In the genomic region with DNA sequence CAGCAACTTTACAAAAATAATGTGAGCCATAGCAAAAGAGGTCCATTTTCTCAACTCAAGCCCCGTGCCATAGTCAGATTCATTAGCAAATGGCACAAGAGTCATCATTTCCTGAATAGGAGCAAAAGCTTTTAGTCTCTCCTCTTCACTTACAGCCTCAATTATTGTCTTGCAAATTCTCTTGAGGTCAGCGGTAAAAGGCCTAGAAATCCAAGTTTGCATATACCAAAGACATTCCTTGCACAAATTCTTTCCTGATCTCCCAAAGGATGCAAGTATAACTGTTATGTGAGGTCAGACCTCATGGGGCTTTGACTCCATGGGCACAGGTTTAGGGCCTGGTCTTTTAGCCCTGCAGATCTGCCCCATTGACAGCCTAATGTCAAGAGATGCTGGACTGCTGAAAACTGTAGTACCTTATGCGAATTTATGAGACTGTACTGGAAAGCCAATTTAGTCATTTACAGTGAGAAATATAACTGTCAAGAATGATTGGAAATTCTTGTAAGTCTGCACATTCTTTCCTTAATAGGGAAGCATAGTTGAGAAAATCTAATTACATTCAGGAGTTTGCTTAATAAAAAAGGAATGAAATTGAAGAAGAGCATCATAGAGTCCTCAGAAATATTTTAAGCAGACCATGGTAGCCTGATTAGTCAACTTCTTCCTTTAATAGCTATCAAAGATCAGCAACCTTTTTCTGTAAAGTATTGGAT, we compare ENCODE assay signal across 1 cellular context.
TF ChIP-seq lines count a peak whose summit lies in the region.

No MANE protein-coding gene starts in this region.

TF ChIP-seq in H1, 55 proteins besides CTCF, POLR2A, EP300 and RAD21:
- TF ChIP-seq TEAD4 (IDR thresholded peaks at IDR 0.05; ENCODE audit: low read depth, low read length) (peak; percentile 36; the same call in 1 of the 2 replicates), NANOG (IDR thresholded peaks at IDR 0.05; ENCODE audit: insufficient read depth, low read depth, low read length, poor library complexity, severe bottlenecking) (no peak)
